ENCODE assay signal across 23 cellular contexts in the genomic region with DNA sequence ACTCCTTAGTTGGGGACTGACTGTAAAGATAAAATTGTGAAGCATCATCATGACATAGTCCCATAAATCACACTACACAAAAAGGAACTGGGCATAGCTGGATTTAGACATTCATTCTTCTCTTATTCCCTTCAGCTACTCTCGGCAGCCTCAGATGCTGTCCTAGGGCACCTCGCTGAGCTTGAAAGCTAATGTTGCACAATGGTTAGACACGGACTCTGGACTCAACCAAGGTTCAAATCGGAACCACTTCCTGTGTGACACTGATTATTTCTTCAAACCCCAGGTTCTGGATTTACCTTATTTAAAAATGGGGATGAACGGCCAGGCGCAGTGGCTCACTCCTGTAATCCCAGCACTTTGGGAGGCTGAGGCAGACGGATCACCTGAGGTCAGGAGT.
DNase-seq lines count a peak whose midpoint lies in the region; ATAC-seq and TF ChIP-seq lines count a peak whose summit lies in the region.
"Had no signal": no experiment of that assay in that cellular context is flagged by ENCODE, and none has a peak within 500 bp of the region (broad histone marks: within the 10 kb centered on the region; RNA-seq: fewer than 3 reads in every experiment).

No MANE protein-coding gene starts in this region.

- no peak overlapping the region for H3K56ac ChIP-seq in IMR-90 (ENCODE audit: extremely low read depth, insufficient read depth, low read length)

- H3K4ac ChIP-seq in IMR-90 (ENCODE audit: low read depth, low read length): peak overlapping the region; percentile 52

- TF ChIP-seq RAD21 in IMR-90 (IDR thresholded peaks at IDR 0.05; ENCODE audit: low read length) (no peak), liver (IDR thresholded peaks at IDR 0.05) (no peak)

- H3K4me3 ChIP-seq in HEK293 (ENCODE audit: low read depth, low read length): no peak overlapping the region
- H3K4me3 ChIP-seq in IMR-90 (ENCODE audit: insufficient read depth, low read depth, low read length): no peak overlapping the region
- H3K4me3 ChIP-seq in liver (ENCODE audit: low read depth in 1 of 3, low read length in 3 of 3): no peak overlapping the region
- H3K4me3 ChIP-seq in parathyroid adenoma (ENCODE audit: low read depth, low read length): peak overlapping the region; percentile 25
- H3K4me3 ChIP-seq: A549; BLaER1 treated with 17β-estradiol and CSF1 and Interleukin-3, amounts not matched to agents 10 nM and 100 nM; GM12878; GM23248 had no signal

- dilution Hi-C loops in IMR-90 (cut with HindIII; ENCODE audit: low sequenced_read_pairs, unreplicated experiment): no loop called here

- no peak overlapping the region for H2AK9ac ChIP-seq in IMR-90 (replicated peaks; ENCODE audit: low read depth, low read length, poor library complexity)

- BruUV-seq in IMR-90 (replicated peaks; lab: Mats Ljungman, UMichigan): no TSS peak

- no peaks in the 10 kb centered on the region for H3K79me2 ChIP-seq in parathyroid adenoma

- POLR2A ChIA-PET in HEK293 (lab: Yijun Ruan, JAX) (interaction anchor here (0.7 kb wide), 1 partner anchor 95 kb away, joined by 5 read pairs; no protein-coding TSS in a partner anchor), IMR-90 (lab: Charles Lee; ENCODE audit: unreplicated experiment) (no interaction called here)

- TF ChIP-seq CTCF in HEK293 (tag by site-specific recombination; IDR thresholded peaks at IDR 0.05) (no peak), IMR-90 (conservative IDR thresholded peaks at IDR 0.05; ENCODE audit: low read depth, low read length) (no peak), liver (IDR thresholded peaks at IDR 0.05; ENCODE audit: low read depth, low read length, missing input control) (no peak), parathyroid adenoma (IDR thresholded peaks at IDR 0.05) (peak; percentile 3)

- CTCF ChIA-PET in HEK293 (lab: Yijun Ruan, JAX): interaction anchor here (0.7 to 3.2 kb wide), 8 partner anchors 21 to 900 kb away, joined by 3 to 10 read pairs (median 4); a partner anchor contains a TSS
- CTCF ChIA-PET in IMR-90 (lab: Yijun Ruan, JAX): interaction anchor here (0.6 to 1.2 kb wide), 3 partner anchors 12 to 90 kb away, joined by 3 to 4 read pairs (median 3); a partner anchor contains a TSS

- peak overlapping the region; percentile 26; the same call in 1 of the 2 replicates for H3K14ac ChIP-seq in IMR-90 (replicated peaks; ENCODE audit: low read depth, low read length)

- H3K36me3 ChIP-seq in HEK293 (ENCODE audit: control insufficient read depth in 2 of 2, insufficient read depth in 1 of 2, low read length in 2 of 2): no peaks in the 10 kb centered on the region
- H3K36me3 ChIP-seq in IMR-90 (ENCODE audit: control insufficient read depth, insufficient read depth, low read length): no peaks in the 10 kb centered on the region
- no peaks in the 10 kb centered on the region for H3K36me3 ChIP-seq in liver (ENCODE audit: control insufficient read depth in 4 of 4, insufficient read depth in 3 of 4, low read depth in 1 of 4, low read length in 3 of 4)
- no peaks in the 10 kb centered on the region for H3K36me3 ChIP-seq in parathyroid adenoma (ENCODE audit: control insufficient read depth, insufficient read depth, low read length)
- H3K36me3 ChIP-seq: BE2C; BLaER1 treated with 17β-estradiol and CSF1 and Interleukin-3, amounts not matched to agents 10 nM and 100 nM had no signal

- in situ Hi-C loops in IMR-90 (cut with MboI; ENCODE audit: low sequenced_read_pairs): no loop called here

- intact Hi-C loops in IMR-90 (cut with micrococcal nuclease): loop anchor here (5.0 to 10.0 kb wide), 2 partner anchors 123 to 150 kb away; no protein-coding TSS in a partner anchor

- no peak for TF ChIP-seq POLR2A in IMR-90 (IDR thresholded peaks at IDR 0.05; ENCODE audit: low read depth, low read length)

- DNase-seq in IMR-90: no peak
- no peak for DNase-seq in SIG-M5 treated with dmso at 0.1 percent for 504 hours (lab: John Stamatoyannopoulos, UW; ENCODE audit: unreplicated experiment)
- DNase-seq: 8988T; AML-193; BE2C; CD4-positive, alpha-beta T cell; CD8-positive, alpha-beta memory T cell; DMS 273 treated with DMSO at 0.1 percent for 48 hours; DMS79; EL; GDM1; GM23248; H9 had no signal

- peak overlapping the region; percentile 8; the same call in 1 of the 2 replicates for H4K5ac ChIP-seq in IMR-90 (ENCODE audit: low read depth, low read length)

- WGBS in IMR-90 (ENCODE audit: extremely low coverage in 2 of 2, insufficient read length in 1 of 2), 2 experiments: 93% methylated on average over 3 of the region's 7 CpGs; no CpG with 5 or more reads in 1 of the 2 experiments
- WGBS in liver: 72% methylated on average over 7 of the region's 7 CpGs

- H2BK120ac ChIP-seq in IMR-90 (ENCODE audit: low read depth, low read length): peak overlapping the region; percentile 24; the same call in 1 of the 2 replicates

- H3K4me2 ChIP-seq in IMR-90 (ENCODE audit: low read depth, low read length): no peak overlapping the region
- peak overlapping the region; percentile 64 for H3K4me2 ChIP-seq in parathyroid adenoma (ENCODE audit: low read length)
- H3K4me2 ChIP-seq: A549; BLaER1 treated with 17β-estradiol and CSF1 and Interleukin-3, amounts not matched to agents 10 nM and 100 nM had no signal

- H2AFZ ChIP-seq in IMR-90 (replicated peaks; ENCODE audit: low read length, poor library complexity) (no peak overlapping the region), parathyroid adenoma (no peak overlapping the region)
- H2AFZ ChIP-seq: GM23248 had no signal

- H3K27me3 ChIP-seq in IMR-90 (ENCODE audit: control insufficient read depth, insufficient read depth, low read length): no peaks in the 10 kb centered on the region
- no peaks in the 10 kb centered on the region for H3K27me3 ChIP-seq in liver (ENCODE audit: control insufficient read depth in 4 of 4, insufficient read depth in 4 of 4, low read length in 3 of 4)
- H3K27me3 ChIP-seq in parathyroid adenoma (ENCODE audit: control insufficient read depth, insufficient read depth, low read length): no peaks in the 10 kb centered on the region
- H3K27me3 ChIP-seq: BE2C; BLaER1 treated with 17β-estradiol and CSF1 and Interleukin-3, amounts not matched to agents 10 nM and 100 nM had no signal

- H3K9ac ChIP-seq in IMR-90 (ENCODE audit: low read depth, low read length) (no peak overlapping the region), liver (ENCODE audit: low read depth in 1 of 2, low read length in 2 of 2) (no peak overlapping the region), parathyroid adenoma (no peak overlapping the region)
- H3K9ac ChIP-seq: BLaER1 treated with 17β-estradiol and CSF1 and Interleukin-3, amounts not matched to agents 10 nM and 100 nM; GM23248 had no signal

- H2AK5ac ChIP-seq in IMR-90 (ENCODE audit: low read depth, low read length): peak overlapping the region; percentile 52; the same call in 1 of the 2 replicates

- peak overlapping the region; percentile 86 for H3K18ac ChIP-seq in IMR-90 (ENCODE audit: low read depth, low read length)

- peak overlapping the region; percentile 30; the same call in 1 of the 3 replicates for H2BK15ac ChIP-seq in IMR-90 (ENCODE audit: low read depth, low read length)

- H3K9me3 ChIP-seq in HEK293 (ENCODE audit: control insufficient read depth, insufficient read depth, low read depth, low read length) (no peaks in the 10 kb centered on the region), IMR-90 (ENCODE audit: control insufficient read depth, insufficient read depth, low read length) (no peaks in the 10 kb centered on the region), liver (ENCODE audit: control insufficient read depth in 4 of 4, low read length in 3 of 4) (no peaks in the 10 kb centered on the region), parathyroid adenoma (ENCODE audit: control insufficient read depth, low read length) (no peaks in the 10 kb centered on the region)
- H3K9me3 ChIP-seq: A549; BE2C; BLaER1 treated with 17β-estradiol and CSF1 and Interleukin-3, amounts not matched to agents 10 nM and 100 nM had no signal

- H3K79me1 ChIP-seq in IMR-90 (ENCODE audit: low read depth in 1 of 2, low read length in 2 of 2): peaks cover 21 to 38% of the 10 kb centered on the region in 2 experiments

- ATAC-seq in IMR-90 (ENCODE audit: low read depth): no peak
- no peak for ATAC-seq in HG02798 (IDR thresholded peaks at IDR 0.05; ENCODE audit: poor library complexity, unreplicated experiment)
- no peak for ATAC-seq in GM18502 (IDR thresholded peaks at IDR 0.05; ENCODE audit: poor library complexity, unreplicated experiment)
- ATAC-seq in GM21360 (IDR thresholded peaks at IDR 0.05; ENCODE audit: unreplicated experiment): no peak
- ATAC-seq: A549, GM12878, HCT116 had no signal

- 0 out of 2 replicates have a peak overlapping the region, but pooled peaks have one; percentile 21 for H3K23ac ChIP-seq in IMR-90 (ENCODE audit: low read depth, low read length)

- H3K9me1 ChIP-seq in IMR-90 (ENCODE audit: insufficient read depth, low read length): peaks cover 15% of the 10 kb centered on the region

- peak overlapping the region; percentile 32; the same call in 1 of the 2 replicates for H2BK20ac ChIP-seq in IMR-90 (ENCODE audit: low read depth, low read length)

- H3K4me1 ChIP-seq in HEK293 (ENCODE audit: control insufficient read depth, insufficient read depth, low read length) (peaks cover 22% of the 10 kb centered on the region), IMR-90 (ENCODE audit: control insufficient read depth, insufficient read depth, low read length) (peaks cover 23% of the 10 kb centered on the region), liver (ENCODE audit: control insufficient read depth in 4 of 4, insufficient read depth in 4 of 4, low read length in 3 of 4) (no peaks in the 10 kb centered on the region), parathyroid adenoma (peaks cover 19% of the 10 kb centered on the region)
- H3K4me1 ChIP-seq: A549, BE2C had no signal

- H3K27ac ChIP-seq in HEK293 (ENCODE audit: extremely low read depth, low read depth, low read length) (peak overlapping the region; percentile 73; the same call in 1 of the 2 replicates), IMR-90 (ENCODE audit: insufficient read depth, low read length) (peak overlapping the region; percentile 66; the same call in 1 of the 2 replicates), liver (ENCODE audit: low read depth in 1 of 2, low read length in 2 of 2) (peak overlapping the region in 1 of 2 donors; percentile 42), parathyroid adenoma (peak overlapping the region; percentile 79)
- H3K27ac ChIP-seq: A549; BLaER1 treated with 17β-estradiol and CSF1 and Interleukin-3, amounts not matched to agents 10 nM and 100 nM; GM23248 had no signal

- peak overlapping the region; percentile 36; the same call in 1 of the 2 replicates for H4K91ac ChIP-seq in IMR-90 (ENCODE audit: insufficient read depth, low read depth, low read length)

- peaks cover 18% of the 10 kb centered on the region; the same call in 1 of the 2 replicates for H4K20me1 ChIP-seq in IMR-90 (ENCODE audit: insufficient read depth, low read length)
- H4K20me1 ChIP-seq: BLaER1 treated with 17β-estradiol and CSF1 and Interleukin-3, amounts not matched to agents 10 nM and 100 nM had no signal

- H4K8ac ChIP-seq in IMR-90 (ENCODE audit: low read depth in 2 of 2, low read length in 2 of 2): peak overlapping the region in 1 of 2 experiments; percentile 12; a peak in 1 of 4 replicates

- H2BK5ac ChIP-seq in IMR-90 (ENCODE audit: low read depth, low read length, poor library complexity, severe bottlenecking): no peak overlapping the region

TF ChIP-seq in IMR-90, 13 proteins besides CTCF, POLR2A, EP300 and RAD21 (continues in another document):
- TF ChIP-seq CEBPB (IDR thresholded peaks at IDR 0.05; ENCODE audit: low read depth, low read length): peak; percentile 51
